In the genomic region with DNA sequence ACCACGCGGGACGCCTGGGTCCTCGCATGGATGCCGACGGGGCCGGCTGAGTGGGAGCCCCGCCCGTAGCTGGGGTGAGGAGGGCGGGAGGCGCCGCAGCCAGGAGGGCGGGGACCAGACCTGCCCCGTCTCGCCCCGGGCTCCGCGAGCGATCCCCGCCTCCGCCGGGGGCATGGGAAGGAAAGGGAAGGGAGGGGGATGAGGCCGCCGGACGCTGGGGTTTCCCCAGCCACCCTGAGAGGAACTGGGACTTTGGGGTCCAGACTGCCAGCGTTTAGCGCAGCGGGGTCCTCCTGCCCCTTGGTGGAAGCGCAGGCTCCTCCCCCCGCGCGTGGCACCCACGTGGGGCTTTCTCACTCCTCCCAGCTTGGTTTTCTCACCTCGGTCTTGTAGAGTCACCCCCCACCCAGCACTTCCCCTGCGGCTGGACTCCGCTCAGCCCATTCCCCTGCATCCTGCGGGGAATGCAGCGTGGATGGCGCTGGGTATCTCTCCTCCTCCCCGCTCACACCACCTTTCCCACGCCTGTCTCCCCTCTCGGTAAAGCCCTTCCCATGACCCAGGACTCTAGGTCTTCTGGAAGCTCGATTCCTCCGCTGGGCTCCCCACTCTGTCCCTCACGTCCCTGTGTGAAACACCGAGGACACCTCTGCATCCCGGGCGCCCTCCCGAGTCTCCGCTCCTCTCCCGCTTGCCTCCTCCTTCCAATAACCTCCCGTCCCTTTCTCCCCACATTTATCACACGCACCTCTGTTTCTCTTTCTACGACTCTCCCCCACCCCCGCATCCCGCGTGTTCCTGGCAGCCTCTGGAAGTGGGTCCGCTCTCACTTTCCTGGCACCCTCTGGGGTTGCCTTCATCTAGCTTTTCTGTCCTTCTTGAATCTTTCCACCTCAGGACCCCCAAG, we compare ENCODE assay signal across 8 cellular contexts. TPM values are rescaled to one million over a fixed set of nuclear protein-coding genes. Genes with fewer than 3 reads are reported as not detected.
DNase-seq lines count a peak whose midpoint lies in the region; ATAC-seq and TF ChIP-seq lines count a peak whose summit lies in the region.

No MANE protein-coding gene starts in this region.

- H3K4me1 ChIP-seq in PC-3 (ENCODE audit: insufficient read depth, low read length) (0 out of 2 replicates have a peak, but pooled peaks cover 4% of the 10 kb centered on the region), neuronal stem cell (ENCODE audit: control insufficient read depth in 2 of 2, insufficient read depth in 1 of 2, low read depth in 1 of 2, low read length in 2 of 2) (peaks cover 14 to 23% of the 10 kb centered on the region in 2 donors)

- H2BK12ac ChIP-seq in neuronal stem cell (ENCODE audit: low read length) = no peak overlapping the region

- H4K20me1 ChIP-seq in PC-3 (ENCODE audit: low read length) = no peaks in the 10 kb centered on the region

- no peak overlapping the region for H3K14ac ChIP-seq in neuronal stem cell (ENCODE audit: low read length)

- H3K27ac ChIP-seq in PC-3 (ENCODE audit: low read length) (no peak overlapping the region), neuronal stem cell (replicated peaks; ENCODE audit: low read length) (no peak overlapping the region), substantia nigra (ENCODE audit: low read depth, low read length, poor library complexity, severe bottlenecking) (no peak overlapping the region)

- CTCF ChIA-PET in PC-3 (lab: Charles Lee) = interaction anchor here (1.3 to 1.5 kb wide), 2 partner anchors 30 to 41 kb away, joined by 3 to 6 read pairs; partner anchors contain the start of gene CCDC97

- peaks cover 40% of the 10 kb centered on the region for H3K79me2 ChIP-seq in PC-3 (ENCODE audit: low read length)

- no peaks in the 10 kb centered on the region for H3K79me1 ChIP-seq in neuronal stem cell (ENCODE audit: low read depth, low read length)

- no peak overlapping the region for H4K91ac ChIP-seq in neuronal stem cell (ENCODE audit: low read depth, low read length, poor library complexity)

- POLR2A ChIA-PET in PC-3 (lab: Charles Lee; ENCODE audit: unreplicated experiment) = interaction anchor here (0.6 kb wide), 1 partner anchor 46 kb away, joined by 3 read pairs; no protein-coding TSS in a partner anchor

- H3K36me3 ChIP-seq in PC-3 (ENCODE audit: low read depth, low read length) (no peaks in the 10 kb centered on the region), neuronal stem cell (replicated peaks in 1 of 2; ENCODE audit: control insufficient read depth in 2 of 2, insufficient read depth in 2 of 2, low read length in 2 of 2) (peaks cover 0 to 6% of the 10 kb centered on the region in 2 donors)

- no peak for DNase-seq in GM12864 (ENCODE audit: low read depth)
- peak; percentile 35 for DNase-seq in PC-3
- peak; percentile 72 for DNase-seq in activated T-helper 1 cell treated with Interleukin-2 at 50 U/mL for 16 hours (ENCODE audit: low read depth)
- peak; percentile 53 for DNase-seq in fibroblast of the aortic adventitia (ENCODE audit: low read depth)
- no peak for DNase-seq in neuronal stem cell (ENCODE audit: low spot score)
- DNase-seq in substantia nigra (lab: John Stamatoyannopoulos, UW) = peak in 36 of 49 donors; percentile 10 to 70 (median 33)

- peak overlapping the region; percentile 71 for H2BK15ac ChIP-seq in neuronal stem cell (ENCODE audit: low read length)

- no peaks in the 10 kb centered on the region for H3F3A ChIP-seq in PC-3 (ENCODE audit: low read length, unreplicated experiment)

- ATAC-seq in HG02571 (IDR thresholded peaks at IDR 0.05; ENCODE audit: unreplicated experiment) = peak; percentile 43
- peak; percentile 43 for ATAC-seq in PC-3
- ATAC-seq in GM18873 (IDR thresholded peaks at IDR 0.05; ENCODE audit: low FRiP score, unreplicated experiment) = no peak

- BruUV-seq in PC-3 (replicated peaks; lab: Mats Ljungman, UMichigan) = no TSS peak

- H3K27me3 ChIP-seq in PC-3 (ENCODE audit: low read length) (no peaks in the 10 kb centered on the region), neuronal stem cell (ENCODE audit: control insufficient read depth in 3 of 3, insufficient read depth in 3 of 3, low read depth in 1 of 3, low read length in 3 of 3) (peaks cover 0 to 46% (median 25%) of the 10 kb centered on the region in 3 experiments)

- H3K4me2 ChIP-seq in PC-3 (ENCODE audit: low read length) (peak overlapping the region; percentile 94), neuronal stem cell (ENCODE audit: insufficient read depth, low read length, poor library complexity, severe bottlenecking) (peak overlapping the region; percentile 92)

- H2AFZ ChIP-seq in PC-3 (ENCODE audit: low read length) (peak overlapping the region; percentile 69), neuronal stem cell (ENCODE audit: low read length) (peak overlapping the region; percentile 99)

- H2AK5ac ChIP-seq in neuronal stem cell (ENCODE audit: low read depth, low read length) = peak overlapping the region; percentile 75

- H3K9me2 ChIP-seq in PC-3 (replicated peaks; ENCODE audit: low read length) = no peaks in the 10 kb centered on the region

- peak overlapping the region; percentile 59 for H3K18ac ChIP-seq in neuronal stem cell (ENCODE audit: low read length)

- TF ChIP-seq CTCF in GM12864 (IDR thresholded peaks at IDR 0.05; ENCODE audit: low read depth, low read length, missing control alignments) (no peak), PC-3 (conservative IDR thresholded peaks at IDR 0.05; ENCODE audit: low read depth, low read length) (no peak), fibroblast of the aortic adventitia (IDR thresholded peaks at IDR 0.05; ENCODE audit: insufficient read depth, low read length) (no peak)

- H4K8ac ChIP-seq in neuronal stem cell (ENCODE audit: low read depth, low read length) = no peak overlapping the region

- H2BK5ac ChIP-seq in neuronal stem cell (ENCODE audit: low read length) = peak overlapping the region; percentile 87

- H3K9ac ChIP-seq in PC-3 (ENCODE audit: low read length) (peak overlapping the region; percentile 74), neuronal stem cell (ENCODE audit: low read depth, low read length, poor library complexity) (peak overlapping the region; percentile 44)

- intact Hi-C loops in PC-3 (cut with micrococcal nuclease) = loop anchor here (2.0 kb wide), 1 partner anchor 25 kb away; no protein-coding TSS in a partner anchor

- peak overlapping the region; percentile 44 for H3K23ac ChIP-seq in neuronal stem cell (ENCODE audit: low read depth, low read length, poor library complexity)

- H2BK120ac ChIP-seq in neuronal stem cell (ENCODE audit: low read depth, low read length) = no peak overlapping the region

- H3K4me3 ChIP-seq in GM12864 (ENCODE audit: low read depth, low read length) (peak overlapping the region; percentile 83), PC-3 (ENCODE audit: low read length) (peak overlapping the region; percentile 86), fibroblast of the aortic adventitia (ENCODE audit: low read depth, low read length) (peak overlapping the region; percentile 93), neuronal stem cell (ENCODE audit: low read length in 2 of 2) (peak overlapping the region; percentile 73 to 81)

- H3K4ac ChIP-seq in neuronal stem cell (ENCODE audit: low read length) = no peak overlapping the region

- WGBS in neuronal stem cell (ENCODE audit: extremely low coverage in 2 of 2, insufficient read length in 2 of 2, insufficient replicate concordance in 1 of 2), 2 donors = no CpG with 5 or more reads among the region's 58 CpGs

- H3K9me3 ChIP-seq in PC-3 (ENCODE audit: low read length) (no peaks in the 10 kb centered on the region), neuronal stem cell (replicated peaks in 1 of 2; ENCODE audit: control insufficient read depth in 2 of 2, insufficient read depth in 1 of 2, low read depth in 1 of 2, low read length in 2 of 2) (peaks cover 0 to 1% of the 10 kb centered on the region in 2 donors)

RNA-seq across cellular contexts. Expression of gene TGFB1, which starts 2.1 kb away (rescaled TPM):
- total RNA-seq in PC-3 (2014; rRNA removed) (16.4 and 23.4 TPM in 2 replicates), fibroblast of the aortic adventitia (ENCODE audit: low replicate concordance) (18.7 and 19.8 TPM in 2 replicates)
- 6.1 TPM for polyA plus RNA-seq in neuronal stem cell (2013, experiment 1 of 2)
- polyA plus RNA-seq in neuronal stem cell (2013, experiment 2 of 2) = 6.1 TPM

RNA-seq across cellular contexts. Expression of gene B9D2, which starts 12.4 kb away (rescaled TPM):
- total RNA-seq in PC-3 (2014; rRNA removed) (3.8 and 4.4 TPM in 2 replicates), fibroblast of the aortic adventitia (ENCODE audit: low replicate concordance) (0.25 and 4.5 TPM in 2 replicates)
- 6.5 TPM for polyA plus RNA-seq in neuronal stem cell (2013, experiment 1 of 2)
- 6.0 TPM for polyA plus RNA-seq in neuronal stem cell (2013, experiment 2 of 2)

RNA-seq across cellular contexts. Expression of gene TMEM91, which starts 24.7 kb away (rescaled TPM):
- total RNA-seq in PC-3 (2014; rRNA removed) (2.4 and 3.6 TPM in 2 replicates), fibroblast of the aortic adventitia (ENCODE audit: low replicate concordance) (4.7 and 5.6 TPM in 2 replicates)
- 8.6 TPM for polyA plus RNA-seq in neuronal stem cell (2013, experiment 1 of 2)
- 8.3 TPM for polyA plus RNA-seq in neuronal stem cell (2013, experiment 2 of 2)

RNA-seq across cellular contexts. Expression of gene CCDC97, which starts 41.6 kb away (rescaled TPM):
- 18.3 and 18.4 TPM in 2 replicates for total RNA-seq in PC-3 (2014; rRNA removed)
- 7.9 and 11.4 TPM in 2 replicates for total RNA-seq in fibroblast of the aortic adventitia (ENCODE audit: low replicate concordance)
- polyA plus RNA-seq in neuronal stem cell (2013, experiment 1 of 2) = 21.6 TPM
- 20.9 TPM for polyA plus RNA-seq in neuronal stem cell (2013, experiment 2 of 2)

RNA-seq across cellular contexts. Expression of gene EXOSC5, which starts 45.6 kb away (rescaled TPM):
- total RNA-seq in PC-3 (2014; rRNA removed) = 40.8 and 41.5 TPM in 2 replicates
- total RNA-seq in fibroblast of the aortic adventitia (ENCODE audit: low replicate concordance) = 12.1 and 14.6 TPM in 2 replicates
- 9.1 TPM for polyA plus RNA-seq in neuronal stem cell (2013, experiment 1 of 2)
- 9.4 TPM for polyA plus RNA-seq in neuronal stem cell (2013, experiment 2 of 2)

Comparison
In these comparisons a context has a peak if more than half of its experiments do, and no peak if none do; other contexts are left out.
1. DNase-seq: peak in PC-3 (single experiment), activated T-helper 1 cell treated with Interleukin-2 at 50 U/mL for 16 hours (single experiment), fibroblast of the aortic adventitia (single experiment) and substantia nigra (36 of 49); none in GM12864 (single experiment) and neuronal stem cell (single experiment).
2. Peak in every context shown above with its lines, with median percentiles within 50 percentile points of each other: H3K4me3 ChIP-seq.